In the genomic region with DNA sequence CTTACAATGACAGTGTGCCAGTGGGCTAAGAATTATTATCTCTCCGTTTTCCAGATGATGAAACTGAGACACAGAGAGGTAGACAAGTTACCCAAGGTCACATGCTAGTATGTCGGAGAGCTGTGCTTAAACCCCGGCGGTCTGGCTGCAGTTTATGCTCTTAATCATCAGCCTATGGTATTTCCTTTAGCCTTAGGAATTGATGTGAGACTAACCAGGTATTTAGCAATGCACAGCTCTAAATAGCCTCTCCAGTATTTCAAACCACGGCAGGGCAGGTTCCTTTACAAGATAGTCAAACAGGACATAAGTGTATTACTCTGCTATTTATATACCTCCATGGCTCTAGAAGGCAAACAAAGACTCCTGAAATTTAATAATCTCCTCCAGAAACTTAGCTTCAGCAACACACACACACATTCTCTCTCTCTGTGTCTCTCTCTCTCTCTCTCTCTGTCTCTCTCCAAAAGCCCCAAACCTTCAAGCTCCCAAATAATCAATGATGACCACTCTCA, we compare ENCODE assay signal across 9 cellular contexts.
A peak's percentile ranks its signal among the peaks of the same experiment; 100 is the strongest.
DNase-seq lines count a peak whose midpoint lies in the region; TF ChIP-seq lines count a peak whose summit lies in the region.
"Had no signal": no experiment of that assay in that cellular context is flagged by ENCODE, and none has a peak within 500 bp of the region (broad histone marks: within the 10 kb centered on the region; RNA-seq: fewer than 3 reads in every experiment).

No MANE protein-coding gene starts in this region.

- peaks cover 2% of the 10 kb centered on the region for H3K9me3 Mint-ChIP-seq in neural progenitor cell

- DNase-seq in EL, result peak; percentile 92
- DNase-seq in NCI-H226, result peak; percentile 92
- peak; percentile 93 for DNase-seq in brain microvascular endothelial cell
- no peak for DNase-seq in neural progenitor cell (ENCODE audit: low spot score)
- DNase-seq in retina, result no peak
- no peak for DNase-seq in occipital lobe (lab: John Stamatoyannopoulos, UW)
- DNase-seq in NCI-H345 (lab: John Stamatoyannopoulos, UW), result no peak
- DNase-seq in Peyer's patch, result no peak
- DNase-seq: activated CD4-positive, alpha-beta T cell treated with anti-CD3 and anti-CD28 coated beads for 48 hours had no signal

- H3K36me3 ChIP-seq in brain microvascular endothelial cell (replicated peaks) (no peaks in the 10 kb centered on the region), neural progenitor cell (no peaks in the 10 kb centered on the region), Peyer's patch (no peaks in the 10 kb centered on the region)

- peak overlapping the region; percentile 71 for H3K27ac ChIP-seq in brain microvascular endothelial cell
- no peak overlapping the region for H3K27ac ChIP-seq in neural progenitor cell
- H3K27ac ChIP-seq in Peyer's patch, result no peak overlapping the region

- no peaks in the 10 kb centered on the region for H3K79me2 ChIP-seq in neural progenitor cell (ENCODE audit: low read depth)

- H3K27ac Mint-ChIP-seq in neural progenitor cell, result peak overlapping the region; percentile 99

- TF ChIP-seq POLR2A in Peyer's patch (IDR thresholded peaks at IDR 0.05), result no peak

- peaks cover 77% of the 10 kb centered on the region for H3K4me1 Mint-ChIP-seq in neural progenitor cell

- H3K4me1 ChIP-seq in neural progenitor cell (peaks cover 62% of the 10 kb centered on the region), Peyer's patch (peaks cover 0 to 35% (median 5%) of the 10 kb centered on the region in 4 donors)

- H4K20me1 ChIP-seq in neural progenitor cell (ENCODE audit: low read depth), result no peaks in the 10 kb centered on the region

- no peak for TF ChIP-seq CTCF in brain microvascular endothelial cell (IDR thresholded peaks at IDR 0.05; ENCODE audit: low read depth, low read length, missing control alignments)
- TF ChIP-seq CTCF in neural progenitor cell (IDR thresholded peaks at IDR 0.05), result no peak
- no peak for TF ChIP-seq CTCF in Peyer's patch (IDR thresholded peaks at IDR 0.05)

- peak overlapping the region; percentile 75 for H3K4me2 ChIP-seq in neural progenitor cell

- peaks cover 64% of the 10 kb centered on the region for H3F3A ChIP-seq in neural progenitor cell (ENCODE audit: low read depth)

- H3K36me3 Mint-ChIP-seq in neural progenitor cell, result no peaks in the 10 kb centered on the region

- H2AFZ ChIP-seq in neural progenitor cell (replicated peaks), result no peak overlapping the region

- no peak overlapping the region for H3K4me3 ChIP-seq in brain microvascular endothelial cell (ENCODE audit: low read depth, low read length)
- H3K4me3 ChIP-seq in neural progenitor cell, result no peak overlapping the region
- H3K4me3 ChIP-seq in Peyer's patch, result no peak overlapping the region

- H3K4me3 Mint-ChIP-seq in neural progenitor cell, result peak overlapping the region; percentile 83

- H3K27me3 ChIP-seq in brain microvascular endothelial cell (replicated peaks) (no peaks in the 10 kb centered on the region), neural progenitor cell (no peaks in the 10 kb centered on the region), Peyer's patch (no peaks in the 10 kb centered on the region)

- H3K27me3 Mint-ChIP-seq in neural progenitor cell (ENCODE audit: insufficient read depth, low read depth), result peaks cover 9% of the 10 kb centered on the region

- in situ Hi-C loops in brain microvascular endothelial cell (cut with HindIII; ENCODE audit: low pct_ligation_motif_present, low sequenced_read_pairs), result no loop called here

- H3K9me3 ChIP-seq in neural progenitor cell (ENCODE audit: low read depth) (no peaks in the 10 kb centered on the region), Peyer's patch (no peaks in the 10 kb centered on the region)

- no peak overlapping the region for H3K9ac ChIP-seq in neural progenitor cell

Comparison
In these comparisons a context has a peak if more than half of its experiments do, and no peak if none do; other contexts are left out.
1. DNase-seq: peak in EL (single experiment), NCI-H226 (single experiment) and brain microvascular endothelial cell (single experiment); none in neural progenitor cell (single experiment), retina (single experiment), occipital lobe (single experiment), NCI-H345 (single experiment) and Peyer's patch (0 of 3).